ENCODE assay signal across 11 cellular contexts in genomic region chr16:55021595-55022475, GRCh38.
DNase-seq lines count a peak whose midpoint lies in the region; ATAC-seq and TF ChIP-seq lines count a peak whose summit lies in the region.
"Had no signal": no experiment of that assay in that cellular context is flagged by ENCODE, and none has a peak within 500 bp of the region (broad histone marks: within the 10 kb centered on the region; RNA-seq: fewer than 3 reads in every experiment).

No MANE protein-coding gene starts in this region.

- H3K36me3 Mint-ChIP-seq in endodermal cell (ENCODE audit: low read depth): no peaks in the 10 kb centered on the region

- peaks cover 4% of the 10 kb centered on the region for H3K4me1 Mint-ChIP-seq in endodermal cell

- H3K36me3 ChIP-seq in cardiac muscle cell (no peaks in the 10 kb centered on the region), endodermal cell (ENCODE audit: control insufficient read depth, insufficient read depth, low read length) (no peaks in the 10 kb centered on the region), vagina (no peaks in the 10 kb centered on the region), heart left ventricle (no peaks in the 10 kb centered on the region)

- H3K9me3 ChIP-seq in cardiac muscle cell (ENCODE audit: low read depth) (no peaks in the 10 kb centered on the region), endodermal cell (ENCODE audit: control insufficient read depth, low read length) (peaks cover 7% of the 10 kb centered on the region), vagina (peaks cover 6% of the 10 kb centered on the region), heart left ventricle (peaks cover 0 to 14% (median 2%) of the 10 kb centered on the region in 12 donors)

- peaks cover 30% of the 10 kb centered on the region for H3K27me3 Mint-ChIP-seq in endodermal cell (ENCODE audit: insufficient read depth)

- 56 to 57% methylated on average over 7 to 11 of the region's 11 CpGs for WGBS in endodermal cell (ENCODE audit: insufficient coverage in 1 of 2, insufficient read length in 1 of 2), 2 experiments
- 51 to 59% (median 55%) methylated on average over 11 of the region's 11 CpGs for whole genome bisulfite sequencing in heart left ventricle, 4 donors

- no peaks in the 10 kb centered on the region for H3K4me1 ChIP-seq in cardiac muscle cell (ENCODE audit: low read depth)
- no peaks in the 10 kb centered on the region for H3K4me1 ChIP-seq in endodermal cell (ENCODE audit: control insufficient read depth, insufficient read depth, low read length)
- H3K4me1 ChIP-seq in vagina: no peaks in the 10 kb centered on the region
- H3K4me1 ChIP-seq in heart left ventricle: no peaks in the 10 kb centered on the region

- H3K4me3 ChIP-seq in cardiac muscle cell (no peak overlapping the region), endodermal cell (ENCODE audit: low read length) (no peak overlapping the region), vagina (no peak overlapping the region), heart left ventricle (no peak overlapping the region)

- no peak overlapping the region for H3K9ac ChIP-seq in endodermal cell (ENCODE audit: extremely low read depth, low read length, poor library complexity, severe bottlenecking)

- H3K27me3 ChIP-seq in cardiac muscle cell (peaks cover 4% of the 10 kb centered on the region), endodermal cell (ENCODE audit: control insufficient read depth, insufficient read depth, low read length, poor library complexity, severe bottlenecking) (peaks cover 9% of the 10 kb centered on the region), vagina (no peaks in the 10 kb centered on the region), heart left ventricle (peaks cover 0 to 10% (median 0%) of the 10 kb centered on the region in 9 donors)

- H3K9me3 Mint-ChIP-seq in endodermal cell: peaks cover 16% of the 10 kb centered on the region

- H3K4me3 Mint-ChIP-seq in endodermal cell: no peak overlapping the region

- intact Hi-C loops in left cardiac atrium (cut with DNase I) (no loop called here), vagina (cut with DNase I) (no loop called here), heart left ventricle (cut with DNase I) (no loop called here)

- TF ChIP-seq POLR2A in vagina (IDR thresholded peaks at IDR 0.05) (no peak), heart left ventricle (IDR thresholded peaks at IDR 0.05) (no peak)

- peak overlapping the region; percentile 62 for H3K27ac Mint-ChIP-seq in endodermal cell

- no peak overlapping the region for H3K27ac ChIP-seq in cardiac muscle cell
- H3K27ac ChIP-seq in endodermal cell (ENCODE audit: low read depth, low read length): no peak overlapping the region
- H3K27ac ChIP-seq in vagina: no peak overlapping the region
- no peak overlapping the region for H3K27ac ChIP-seq in heart left ventricle

- peak; percentile 29 for TF ChIP-seq CTCF in cardiac muscle cell (IDR thresholded peaks at IDR 0.05; ENCODE audit: low read depth, low read length)
- peak; percentile 83 for TF ChIP-seq CTCF in endodermal cell (conservative IDR thresholded peaks at IDR 0.05)
- no peak for TF ChIP-seq CTCF in vagina (IDR thresholded peaks at IDR 0.05)
- peak in 2 of 12 donors; percentile 7 to 28 for TF ChIP-seq CTCF in heart left ventricle (IDR thresholded peaks at IDR 0.05)

- DNase-seq in cardiac muscle cell (ENCODE audit: low read depth in 1 of 2, low spot score in 1 of 2) (peak in 1 of 2 donors; percentile 65), left cardiac atrium (no peak), NCI-H82 (lab: John Stamatoyannopoulos, UW) (peak; percentile 95), endodermal cell (peak; percentile 88), vagina (ENCODE audit: extremely low spot score in 2 of 2) (peak; percentile 18 to 72), heart left ventricle (no peak)
- DNase-seq: activated T-cell treated with anti-CD3 and anti-CD28 coated beads for 4 hours, C1 segment of cervical spinal cord had no signal

- ATAC-seq in left cardiac atrium: no peak
- no peak for ATAC-seq in GM21381 (IDR thresholded peaks at IDR 0.05; ENCODE audit: unreplicated experiment)
- no peak for ATAC-seq in HG02610 (IDR thresholded peaks at IDR 0.05; ENCODE audit: unreplicated experiment)
- ATAC-seq in heart left ventricle: no peak
- ATAC-seq: Right ventricle myocardium inferior had no signal

Comparison
In these comparisons a context has a peak if more than half of its experiments do, and no peak if none do; other contexts are left out.
1. DNase-seq: peak in NCI-H82 (single experiment), endodermal cell (single experiment) and vagina (2 of 2); none in left cardiac atrium (single experiment) and heart left ventricle (0 of 5).
2. CTCF ChIP-seq: peak in cardiac muscle cell (single experiment) and endodermal cell (single experiment); none in vagina (0 of 3).